In the genomic region with DNA sequence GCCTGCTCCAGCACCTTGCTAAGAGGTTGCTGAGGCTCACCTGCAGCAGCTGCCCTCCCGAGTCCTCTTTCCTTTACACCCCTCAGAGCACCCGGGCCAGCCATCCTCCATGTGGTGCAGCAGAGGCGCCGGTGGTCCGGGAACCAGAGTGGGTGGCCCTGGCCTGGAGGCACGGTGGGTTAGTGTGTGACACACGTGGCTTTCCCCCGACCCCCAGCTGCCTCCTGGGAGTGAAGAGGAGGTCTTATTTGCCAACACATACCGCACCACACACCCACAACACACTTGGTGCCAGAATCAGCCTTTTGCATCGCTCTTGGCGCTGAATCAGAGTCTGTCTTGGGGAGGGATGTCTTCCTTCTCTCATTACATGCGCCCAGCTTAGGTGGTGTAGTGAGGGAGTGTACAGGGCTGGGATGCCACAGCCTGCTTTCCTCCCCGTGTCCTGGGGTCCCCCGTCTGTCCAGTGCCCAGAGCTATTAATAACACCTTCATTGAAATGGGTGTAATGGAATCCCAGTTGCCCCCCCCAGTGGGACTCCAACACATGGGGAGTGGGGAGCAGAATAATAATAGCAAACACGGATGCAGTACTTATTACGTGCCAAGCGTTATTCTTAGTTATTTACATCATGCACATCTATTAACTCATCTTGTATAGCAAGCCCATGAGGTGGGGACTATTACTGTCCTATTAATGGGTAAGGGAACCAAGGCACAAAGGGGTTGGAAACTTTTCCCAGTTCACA, we compare ENCODE assay signal across 16 cellular contexts. TPM values are rescaled to one million over a fixed set of nuclear protein-coding genes. Genes with fewer than 3 reads are reported as not detected.
DNase-seq lines count a peak whose midpoint lies in the region; ATAC-seq and TF ChIP-seq lines count a peak whose summit lies in the region.
"Had no signal": no experiment of that assay in that cellular context is flagged by ENCODE, and none has a peak within 500 bp of the region (broad histone marks: within the 10 kb centered on the region; RNA-seq: fewer than 3 reads in every experiment).

No MANE protein-coding gene starts in this region.

- no peak overlapping the region for H3K4me3 Mint-ChIP-seq in stimulated activated naive CD8-positive, alpha-beta T cell treated with anti-CD3 and anti-CD28 coated beads, Interleukin-15, amount 100 ng/mL, for 72 hours
- H3K4me3 Mint-ChIP-seq in endodermal cell (no peak overlapping the region), CD14-positive monocyte (no peak overlapping the region)
- H3K4me3 Mint-ChIP-seq: type B pancreatic cell had no signal

- H3K27me3 ChIP-seq in endodermal cell (ENCODE audit: control insufficient read depth, insufficient read depth, low read length, poor library complexity, severe bottlenecking), result no peaks in the 10 kb centered on the region
- H3K27me3 ChIP-seq: ovary had no signal

- no peak for DNase-seq in stimulated activated naive CD8-positive, alpha-beta T cell treated with anti-CD3 and anti-CD28 coated beads, Interleukin-15, Interleukin-2, amounts not matched to agents 100 U/mL and 50 U/mL, for 24 hours
- DNase-seq in stimulated activated naive CD8-positive, alpha-beta T cell treated with anti-CD3 and anti-CD28 coated beads, Interleukin-15, amount 100 ng/mL, for 72 hours, result no peak
- DNase-seq in endodermal cell, result no peak
- DNase-seq in activated naive CD4-positive, alpha-beta T cell treated with Interleukin-2 at 50 U/mL for 16 hours, result no peak
- DNase-seq in stimulated activated CD4-positive, alpha-beta T cell treated with anti-CD3 and anti-CD28 coated beads, Interleukin-1b, Interleukin-23, amount 100 ng/mL, for 48 hours, result no peak
- no peak for DNase-seq in CD14-positive monocyte (ENCODE audit: low spot score)
- DNase-seq: GDM1, NCI-H1105, WERI-Rb-1 had no signal

- H3K4me1 ChIP-seq in endodermal cell (ENCODE audit: control insufficient read depth, insufficient read depth, low read length) (peaks cover 10% of the 10 kb centered on the region), mesodermal cell (ENCODE audit: control insufficient read depth, insufficient read depth, low read length, poor library complexity, severe bottlenecking) (peaks cover 18% of the 10 kb centered on the region)

- no peaks in the 10 kb centered on the region for H3K36me3 Mint-ChIP-seq in endodermal cell (ENCODE audit: low read depth)
- peaks cover 3 to 10% of the 10 kb centered on the region in 2 donors for H3K36me3 Mint-ChIP-seq in CD14-positive monocyte
- H3K36me3 Mint-ChIP-seq: type B pancreatic cell had no signal

- no peaks in the 10 kb centered on the region for H3K9me3 ChIP-seq in endodermal cell (ENCODE audit: control insufficient read depth, low read length)
- H3K9me3 ChIP-seq in mesodermal cell (ENCODE audit: control insufficient read depth, low read length), result no peaks in the 10 kb centered on the region
- H3K9me3 ChIP-seq: ovary had no signal

- H3K9ac ChIP-seq in endodermal cell (ENCODE audit: extremely low read depth, low read length, poor library complexity, severe bottlenecking), result no peak overlapping the region

- H3K27me3 Mint-ChIP-seq in stimulated activated naive CD8-positive, alpha-beta T cell treated with anti-CD3 and anti-CD28 coated beads, Interleukin-15, amount 100 ng/mL, for 72 hours, result no peaks in the 10 kb centered on the region
- H3K27me3 Mint-ChIP-seq in endodermal cell (ENCODE audit: insufficient read depth), result no peaks in the 10 kb centered on the region
- H3K27me3 Mint-ChIP-seq in CD14-positive monocyte (ENCODE audit: low read depth in 3 of 3), result peaks cover 0 to 2% (median 0%) of the 10 kb centered on the region in 3 donors
- H3K27me3 Mint-ChIP-seq: type B pancreatic cell had no signal

- intact Hi-C loops in CD14-positive monocyte (cut with micrococcal nuclease), result no loop called here

- no peak overlapping the region for H3K27ac Mint-ChIP-seq in stimulated activated naive CD8-positive, alpha-beta T cell treated with anti-CD3 and anti-CD28 coated beads, Interleukin-15, amount 100 ng/mL, for 72 hours
- peak overlapping the region; percentile 44 for H3K27ac Mint-ChIP-seq in endodermal cell
- H3K27ac Mint-ChIP-seq in CD14-positive monocyte, result no peak overlapping the region

- 93 to 100% methylated on average over 2 to 17 of the region's 17 CpGs for WGBS in endodermal cell (ENCODE audit: insufficient coverage in 1 of 2, insufficient read length in 1 of 2), 2 experiments
- WGBS in mesodermal cell (ENCODE audit: insufficient coverage in 2 of 2), 2 experiments, result 80 to 95% methylated on average over 1 to 6 of the region's 17 CpGs

- peaks cover 73% of the 10 kb centered on the region for H3K4me1 Mint-ChIP-seq in stimulated activated naive CD8-positive, alpha-beta T cell treated with anti-CD3 and anti-CD28 coated beads, Interleukin-15, amount 100 ng/mL, for 72 hours
- H3K4me1 Mint-ChIP-seq in endodermal cell (peaks cover 33% of the 10 kb centered on the region), CD14-positive monocyte (peaks cover 71% of the 10 kb centered on the region)

- no peak for TF ChIP-seq CTCF in endodermal cell (conservative IDR thresholded peaks at IDR 0.05)
- no peak for TF ChIP-seq CTCF in CD14-positive monocyte (IDR thresholded peaks at IDR 0.05)

- no peak overlapping the region for H3K4me3 ChIP-seq in endodermal cell (ENCODE audit: low read length)
- no peak overlapping the region for H3K4me3 ChIP-seq in mesodermal cell (ENCODE audit: extremely low read depth, insufficient read depth, low read length, poor library complexity, severe bottlenecking)
- H3K4me3 ChIP-seq: ovary, SK-N-MC had no signal

- H3K36me3 ChIP-seq in endodermal cell (ENCODE audit: control insufficient read depth, insufficient read depth, low read length) (no peaks in the 10 kb centered on the region), mesodermal cell (ENCODE audit: control insufficient read depth, insufficient read depth, low read length) (peaks cover 10% of the 10 kb centered on the region)
- H3K36me3 ChIP-seq: ovary had no signal

- ATAC-seq in stimulated activated naive CD8-positive, alpha-beta T cell treated with anti-CD3 and anti-CD28 coated beads, Interleukin-15, Interleukin-2, amounts not matched to agents 100 U/mL and 50 U/mL, for 24 hours, result peak; percentile 13
- no peak for ATAC-seq in stimulated activated naive CD8-positive, alpha-beta T cell treated with anti-CD3 and anti-CD28 coated beads, Interleukin-15, amount 100 ng/mL, for 72 hours
- ATAC-seq in HG02981 (IDR thresholded peaks at IDR 0.05; ENCODE audit: unreplicated experiment), result no peak

- H3K27ac ChIP-seq in endodermal cell (ENCODE audit: low read depth, low read length) (no peak overlapping the region), mesodermal cell (ENCODE audit: low read depth, low read length, severe bottlenecking) (peak overlapping the region; percentile 45)
- H3K27ac ChIP-seq: ovary, SK-N-MC, WERI-Rb-1 had no signal

- H3K9me3 Mint-ChIP-seq in stimulated activated naive CD8-positive, alpha-beta T cell treated with anti-CD3 and anti-CD28 coated beads, Interleukin-15, amount 100 ng/mL, for 72 hours, result no peaks in the 10 kb centered on the region
- H3K9me3 Mint-ChIP-seq in endodermal cell, result no peaks in the 10 kb centered on the region
- H3K9me3 Mint-ChIP-seq in CD14-positive monocyte, result no peaks in the 10 kb centered on the region
- H3K9me3 Mint-ChIP-seq: type B pancreatic cell had no signal

RNA-seq across cellular contexts. Expression of a gene that starts 38.2 kb away (rescaled TPM):
- 10 to 100 TPM; 72.8 to 79.7 TPM for total RNA-seq in endodermal cell
- 79.7 TPM for polyA plus RNA-seq in endodermal cell (2013, experiment 1 of 2)
- 76.4 TPM for polyA plus RNA-seq in endodermal cell (2013, experiment 2 of 2)
- polyA plus RNA-seq in mesodermal cell (2013, experiment 1 of 2), result 91.5 TPM
- polyA plus RNA-seq in mesodermal cell (2013, experiment 2 of 2), result 79.3 TPM
- 1 to 10 TPM; 1.6 to 2.2 TPM for polyA plus RNA-seq in CD14-positive monocyte

RNA-seq across cellular contexts. Expression of a gene that starts 47.6 kb away (rescaled TPM):
- total RNA-seq in endodermal cell, result not detected
- polyA plus RNA-seq in endodermal cell (2013, experiment 1 of 2), result not detected
- not detected for polyA plus RNA-seq in endodermal cell (2013, experiment 2 of 2)
- polyA plus RNA-seq in mesodermal cell (2013, experiment 1 of 2), result not detected
- not detected for polyA plus RNA-seq in mesodermal cell (2013, experiment 2 of 2)
- not detected for polyA plus RNA-seq in CD14-positive monocyte
- total RNA-seq: cerebellum, ovary had no signal
- polyA plus RNA-seq: ovary had no signal

RNA-seq across cellular contexts. Expression of a gene that starts 49.4 kb away (rescaled TPM):
- total RNA-seq in endodermal cell, result not detected
- not detected for polyA plus RNA-seq in endodermal cell (2013, experiment 1 of 2)
- not detected for polyA plus RNA-seq in endodermal cell (2013, experiment 2 of 2)
- 0.22 TPM for polyA plus RNA-seq in mesodermal cell (2013, experiment 1 of 2)
- not detected for polyA plus RNA-seq in mesodermal cell (2013, experiment 2 of 2)
- 1 to 10 TPM; 4.1 to 7.8 TPM for polyA plus RNA-seq in CD14-positive monocyte
- total RNA-seq: fibroblast of villous mesenchyme had no signal
